ENCODE assay signal across 11 cellular contexts in the genomic region with DNA sequence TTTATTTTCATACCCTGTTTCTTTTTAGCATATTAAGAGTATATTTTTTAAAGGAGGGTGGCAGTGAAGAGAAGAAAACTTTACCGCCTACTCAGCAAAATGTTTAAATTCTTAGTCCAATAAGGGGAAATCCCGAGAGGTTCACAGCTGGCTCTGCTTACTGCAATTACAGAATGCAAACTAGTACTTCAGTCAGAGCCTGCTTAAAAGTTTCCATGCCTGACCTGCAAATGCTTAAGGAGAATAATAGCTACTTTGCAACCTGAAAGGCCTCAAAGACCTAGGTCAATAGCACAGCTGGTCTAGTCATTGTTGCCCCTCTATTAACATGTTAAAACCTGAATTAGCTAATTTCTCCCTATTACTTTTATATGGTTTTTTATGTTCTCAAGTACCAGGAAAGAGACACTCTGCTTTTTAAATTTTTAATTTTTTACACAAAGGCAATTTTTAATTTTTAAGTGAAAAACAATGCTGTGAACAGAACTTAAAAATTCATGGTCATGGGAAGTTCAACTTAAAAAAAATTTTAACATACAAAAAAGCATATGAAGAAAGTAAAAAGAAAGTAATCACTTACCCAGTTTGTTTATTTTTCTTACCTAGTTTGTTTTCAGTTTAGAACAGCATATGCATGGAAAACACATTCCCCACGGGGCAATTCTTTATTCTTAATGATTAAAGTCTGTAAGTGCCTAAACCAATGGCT.
DNase-seq lines count a peak whose midpoint lies in the region; ATAC-seq and TF ChIP-seq lines count a peak whose summit lies in the region.
"Had no signal": no experiment of that assay in that cellular context is flagged by ENCODE, and none has a peak within 500 bp of the region (broad histone marks: within the 10 kb centered on the region; RNA-seq: fewer than 3 reads in every experiment).

No MANE protein-coding gene starts in this region.

- no peak for TF ChIP-seq CTCF in fibroblast of pulmonary artery (IDR thresholded peaks at IDR 0.05; ENCODE audit: low read length, missing control alignments)
- no peak for TF ChIP-seq CTCF in thyroid gland (IDR thresholded peaks at IDR 0.05)

- H3K4me3 ChIP-seq in fibroblast of pulmonary artery (replicated peaks; ENCODE audit: low read depth, low read length) (no peak overlapping the region), thyroid gland (replicated peaks in 1 of 3) (no peak overlapping the region)
- H3K4me3 ChIP-seq: suprapubic skin had no signal

- 28 to 42% methylated on average over 3 of the region's 3 CpGs for WGBS in thyroid gland, 2 donors

- DNase-seq in fibroblast of pulmonary artery (ENCODE audit: low read depth) (peak; percentile 41), thyroid gland (peak; percentile 3 to 23), EL (no peak)
- DNase-seq in stimulated activated CD8-positive, alpha-beta memory T cell treated with anti-CD3 and anti-CD28 coated beads, Interleukin-4, amount 100 ng/mL, for 48 hours = no peak
- DNase-seq: activated CD8-positive, alpha-beta memory T cell treated with anti-CD3 and anti-CD28 coated beads for 24 hours; aorta; NCI-H226 had no signal

- TF ChIP-seq POLR2A in thyroid gland (IDR thresholded peaks at IDR 0.05) = no peak

- ATAC-seq in GM21360 (IDR thresholded peaks at IDR 0.05; ENCODE audit: unreplicated experiment) = peak; percentile 67
- peak; percentile 56 for ATAC-seq in HG03520 (IDR thresholded peaks at IDR 0.05; ENCODE audit: unreplicated experiment)
- ATAC-seq in GM18502 (IDR thresholded peaks at IDR 0.05; ENCODE audit: poor library complexity, unreplicated experiment) = no peak

- intact Hi-C loops in thyroid gland (cut with DNase I) = no loop called here

- H3K27me3 ChIP-seq in thyroid gland = no peaks in the 10 kb centered on the region
- H3K27me3 ChIP-seq: suprapubic skin had no signal

- H3K36me3 ChIP-seq in thyroid gland = no peaks in the 10 kb centered on the region
- H3K36me3 ChIP-seq: suprapubic skin had no signal

- no peaks in the 10 kb centered on the region for H3K9me3 ChIP-seq in thyroid gland
- H3K9me3 ChIP-seq: suprapubic skin had no signal

- H3K4me1 ChIP-seq in thyroid gland = no peaks in the 10 kb centered on the region

- no peak overlapping the region for H3K27ac ChIP-seq in thyroid gland
- H3K27ac ChIP-seq: suprapubic skin had no signal

Comparison
In these comparisons a context has a peak if more than half of its experiments do, and no peak if none do; other contexts are left out.
1. DNase-seq: peak in fibroblast of pulmonary artery (single experiment) and thyroid gland (2 of 2); none in EL (single experiment) and stimulated activated CD8-positive, alpha-beta memory T cell treated with anti-CD3 and anti-CD28 coated beads, Interleukin-4, amount 100 ng/mL, for 48 hours (single experiment).